Comparison of ENCODE assay signal across 13 cellular contexts in the genomic region with DNA sequence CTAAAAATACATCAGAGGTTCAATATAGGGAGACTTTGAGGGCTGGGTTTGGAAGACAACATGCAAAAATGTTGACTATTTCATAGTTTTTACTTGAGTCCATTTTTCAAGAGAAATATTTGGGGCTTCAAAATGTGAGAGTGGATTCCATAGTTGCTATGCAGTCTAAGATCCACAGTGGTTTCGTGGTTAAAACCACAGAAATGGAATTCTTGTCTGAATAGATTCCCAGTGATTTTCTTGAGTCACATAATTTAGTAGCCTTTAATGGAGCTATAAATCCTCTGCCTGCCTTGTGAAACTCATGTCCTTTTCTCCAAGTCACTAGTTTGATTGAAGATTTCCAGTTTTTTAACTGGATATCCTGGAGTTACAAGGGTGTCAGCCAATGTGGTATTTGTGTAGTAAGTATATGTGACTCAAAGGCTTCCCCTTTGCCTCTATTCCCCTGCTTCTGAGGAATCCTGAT.
DNase-seq lines count a peak whose midpoint lies in the region; ATAC-seq, FAIRE-seq and TF ChIP-seq lines count a peak whose summit lies in the region.
"Had no signal": no experiment of that assay in that cellular context is flagged by ENCODE, and none has a peak within 500 bp of the region (broad histone marks: within the 10 kb centered on the region; RNA-seq: fewer than 3 reads in every experiment).

No MANE protein-coding gene starts in this region.

- H3K4me3 Mint-ChIP-seq in nephron progenitor cell, result no peak overlapping the region

- ATAC-seq in GM21717 (IDR thresholded peaks at IDR 0.05; ENCODE audit: unreplicated experiment) (no peak), HG02885 (IDR thresholded peaks at IDR 0.05; ENCODE audit: poor library complexity, unreplicated experiment) (no peak)
- ATAC-seq: activated T-cell treated with anti-CD3 and anti-CD28 coated beads, Interleukin-2, amount 50 U/mL, for 72 hours; sciatic nerve; upper lobe of right lung had no signal

- no peaks in the 10 kb centered on the region for H3K27me3 Mint-ChIP-seq in nephron progenitor cell (ENCODE audit: low read depth, poor library complexity)

- H3K27ac ChIP-seq in RWPE1, result no peak overlapping the region
- H3K27ac ChIP-seq: upper lobe of right lung had no signal

- H3K9me3 Mint-ChIP-seq in nephron progenitor cell, result peaks cover 3% of the 10 kb centered on the region

- peaks cover 53% of the 10 kb centered on the region for H3K4me1 Mint-ChIP-seq in nephron progenitor cell

- peak; percentile 97 for DNase-seq in EL
- DNase-seq in RWPE1 (ENCODE audit: low spot score), result peak; percentile 2
- DNase-seq in dedifferentiated amniotic fluid mesenchymal stem cell (ENCODE audit: extremely low spot score), result peak; percentile 90
- no peak for DNase-seq in nephron progenitor cell
- DNase-seq in HTR-8/SVneo (ENCODE audit: insufficient read length, low spot score), result no peak
- no peak for DNase-seq in superior temporal gyrus (ENCODE audit: extremely low spot score)
- DNase-seq: activated T-cell treated with anti-CD3 and anti-CD28 coated beads, Interleukin-2, amount 50 U/mL, for 72 hours; NCI-H2029; upper lobe of right lung had no signal

- H3K36me3 Mint-ChIP-seq in nephron progenitor cell (ENCODE audit: low read depth), result no peaks in the 10 kb centered on the region

- CTCF ChIA-PET in RWPE1 (lab: Yijun Ruan, JAX), result interaction anchor here (0.6 to 0.9 kb wide), 2 partner anchors 50 to 105 kb away, joined by 3 to 4 read pairs; no protein-coding TSS in a partner anchor

- FAIRE-seq in HTR-8/SVneo (lab: Jason Lieb, UNC), result no peak
- FAIRE-seq: colon had no signal

- H3K27ac Mint-ChIP-seq in nephron progenitor cell, result peak overlapping the region; percentile 48

- no peak for TF ChIP-seq CTCF in RWPE1 (conservative IDR thresholded peaks at IDR 0.05; ENCODE audit: low read depth)
- TF ChIP-seq CTCF in nephron progenitor cell (IDR thresholded peaks at IDR 0.05), result no peak

- POLR2A ChIA-PET in RWPE1 (lab: Yijun Ruan, JAX; ENCODE audit: low non-redundant PET), result no interaction called here

Comparison
In these comparisons a context has a peak if more than half of its experiments do, and no peak if none do; other contexts are left out.
1. DNase-seq: peak in EL (single experiment), RWPE1 (single experiment) and dedifferentiated amniotic fluid mesenchymal stem cell (single experiment); none in nephron progenitor cell (single experiment), HTR-8/SVneo (single experiment) and superior temporal gyrus (single experiment).